Comparison of ENCODE assay signal across 13 cellular contexts in genomic region chr1:93056214-93056613, GRCh38. TPM values are rescaled to one million over a fixed set of nuclear protein-coding genes. Genes with fewer than 3 reads are reported as not detected.
A peak's percentile ranks its signal among the peaks of the same experiment; 100 is the strongest.
DNase-seq lines count a peak whose midpoint lies in the region; ATAC-seq, FAIRE-seq and TF ChIP-seq lines count a peak whose summit lies in the region.
"Had no signal": no experiment of that assay in that cellular context is flagged by ENCODE, and none has a peak within 500 bp of the region (broad histone marks: within the 10 kb centered on the region; RNA-seq: fewer than 3 reads in every experiment).

No MANE protein-coding gene starts in this region.

- POLR2A ChIA-PET in HepG2 (lab: Yijun Ruan, JAX): interaction anchor here (1.5 kb wide), 1 partner anchor 23 kb away, joined by 5 read pairs; the partner anchor contains the start of gene MTF2

- no peak overlapping the region for H3K4me3 ChIP-seq in HepG2 (replicated peaks in 1 of 3; ENCODE audit: insufficient read depth in 1 of 3, low read depth in 2 of 3, low read length in 3 of 3)
- H3K4me3 ChIP-seq in right lobe of liver: no peak overlapping the region
- no peak overlapping the region for H3K4me3 ChIP-seq in lower lobe of right lung
- H3K4me3 ChIP-seq: BLaER1 treated with 17β-estradiol and CSF1 and Interleukin-3, amounts not matched to agents 10 nM and 100 nM; body of pancreas; PC-9 had no signal

- H3K79me2 ChIP-seq in HepG2 (ENCODE audit: insufficient read depth, low read length): no peaks in the 10 kb centered on the region

- H3K27me3 Mint-ChIP-seq in T-helper 17 cell: peaks cover 22% of the 10 kb centered on the region

- no peak for FAIRE-seq in HepG2 (lab: Jason Lieb, UNC)

- H3K27ac ChIP-seq in HepG2 (ENCODE audit: extremely low read length, insufficient read depth, low read length) (no peak overlapping the region), right lobe of liver (no peak overlapping the region), lower lobe of right lung (no peak overlapping the region)
- H3K27ac ChIP-seq: BLaER1 treated with 17β-estradiol and CSF1 and Interleukin-3, amounts not matched to agents 10 nM and 100 nM; body of pancreas; PC-9 had no signal

- TF ChIP-seq RAD21 in HepG2 (CRISPR knock-in tag; IDR thresholded peaks at IDR 0.05): no peak

- H3K27ac Mint-ChIP-seq in T-helper 17 cell: no peak overlapping the region
- H3K27ac Mint-ChIP-seq: naive thymus-derived CD4-positive, alpha-beta T cell had no signal

- DNase-seq in HepG2 (ENCODE audit: low spot score): peak; percentile 29
- DNase-seq in right lobe of liver: no peak
- DNase-seq in T1000 (lab: John Stamatoyannopoulos, UW): peak; percentile 12
- DNase-seq in fibroblast of gingiva (ENCODE audit: low read depth): peak; percentile 3
- no peak for DNase-seq in NCI-H345 (lab: John Stamatoyannopoulos, UW)
- no peak for DNase-seq in lower lobe of right lung
- no peak for DNase-seq in T-helper 17 cell
- DNase-seq: activated CD4-positive, alpha-beta T cell treated with anti-CD3 and anti-CD28 coated beads, Interleukin-2, amount 50 U/mL, for 4 hours; body of pancreas; PC-9 had no signal

- H4K20me1 ChIP-seq in HepG2 (ENCODE audit: insufficient read depth, low read length): no peaks in the 10 kb centered on the region
- H4K20me1 ChIP-seq: BLaER1 treated with 17β-estradiol and CSF1 and Interleukin-3, amounts not matched to agents 10 nM and 100 nM had no signal

- H3K4me1 ChIP-seq in HepG2 (ENCODE audit: insufficient read depth, low read length) (no peaks in the 10 kb centered on the region), right lobe of liver (no peaks in the 10 kb centered on the region), lower lobe of right lung (no peaks in the 10 kb centered on the region)
- H3K4me1 ChIP-seq: BLaER1 treated with 17β-estradiol and CSF1 and Interleukin-3, amounts not matched to agents 10 nM and 100 nM; body of pancreas had no signal

- H3K4me3 Mint-ChIP-seq in T-helper 17 cell: no peak overlapping the region
- H3K4me3 Mint-ChIP-seq: naive thymus-derived CD4-positive, alpha-beta T cell had no signal

- no TSS peak for BruUV-seq in HepG2 (replicated peaks; lab: Mats Ljungman, UMichigan)

- H3K4me1 Mint-ChIP-seq in T-helper 17 cell: no peaks in the 10 kb centered on the region

- H3K9me3 ChIP-seq in HepG2 (ENCODE audit: low read length): no peaks in the 10 kb centered on the region
- no peaks in the 10 kb centered on the region for H3K9me3 ChIP-seq in right lobe of liver
- H3K9me3 ChIP-seq in lower lobe of right lung: no peaks in the 10 kb centered on the region
- no peaks in the 10 kb centered on the region for H3K9me3 ChIP-seq in T-helper 17 cell (ENCODE audit: control insufficient read depth, low read length, poor library complexity, severe bottlenecking)
- H3K9me3 ChIP-seq: BLaER1 treated with 17β-estradiol and CSF1 and Interleukin-3, amounts not matched to agents 10 nM and 100 nM; body of pancreas had no signal

- ATAC-seq in HepG2 (no peak), right lobe of liver (no peak), lower lobe of right lung (no peak), GM19328 (IDR thresholded peaks at IDR 0.05; ENCODE audit: unreplicated experiment) (no peak), T-helper 17 cell (no peak)
- ATAC-seq: body of pancreas; naive thymus-derived CD4-positive, alpha-beta T cell had no signal

- TF ChIP-seq CTCF in HepG2 (CRISPR knock-in tag; IDR thresholded peaks at IDR 0.05): no peak
- no peak for TF ChIP-seq CTCF in right lobe of liver (IDR thresholded peaks at IDR 0.05)
- TF ChIP-seq CTCF in lower lobe of right lung (IDR thresholded peaks at IDR 0.05): no peak

- intact Hi-C loops in HepG2 (cut with micrococcal nuclease; ENCODE audit: unreplicated experiment) (no loop called here), right lobe of liver (cut with DNase I) (no loop called here), lower lobe of right lung (cut with DNase I) (no loop called here)

- H3K27me3 ChIP-seq in HepG2 (ENCODE audit: control insufficient read depth in 1 of 2, insufficient read depth in 2 of 2, low read length in 2 of 2) (no peaks in the 10 kb centered on the region), right lobe of liver (no peaks in the 10 kb centered on the region), lower lobe of right lung (ENCODE audit: low read depth) (no peaks in the 10 kb centered on the region)
- H3K27me3 ChIP-seq: BLaER1 treated with 17β-estradiol and CSF1 and Interleukin-3, amounts not matched to agents 10 nM and 100 nM; body of pancreas had no signal

- no peak overlapping the region for H3K4me2 ChIP-seq in HepG2 (ENCODE audit: low read depth, low read length)
- H3K4me2 ChIP-seq: BLaER1 treated with 17β-estradiol and CSF1 and Interleukin-3, amounts not matched to agents 10 nM and 100 nM; PC-9 had no signal

- H3K9ac ChIP-seq in HepG2 (ENCODE audit: insufficient read depth, low read depth, low read length): no peak overlapping the region
- H3K9ac ChIP-seq: BLaER1 treated with 17β-estradiol and CSF1 and Interleukin-3, amounts not matched to agents 10 nM and 100 nM had no signal

- in situ Hi-C loops in HepG2 (cut with HindIII; ENCODE audit: extremely low pct_ligation_motif_present, low pct_unique_long_range_greater_than_20kb): no loop called here

- no peaks in the 10 kb centered on the region for H3K36me3 ChIP-seq in HepG2 (replicated peaks in 1 of 2; ENCODE audit: control insufficient read depth in 1 of 2, insufficient read depth in 2 of 2, low read length in 2 of 2)
- no peaks in the 10 kb centered on the region for H3K36me3 ChIP-seq in right lobe of liver
- H3K36me3 ChIP-seq in lower lobe of right lung: no peaks in the 10 kb centered on the region
- H3K36me3 ChIP-seq: BLaER1 treated with 17β-estradiol and CSF1 and Interleukin-3, amounts not matched to agents 10 nM and 100 nM had no signal

- TF ChIP-seq POLR2A in HepG2 (IDR thresholded peaks at IDR 0.05; ENCODE audit: insufficient read depth in 1 of 2, low read depth in 2 of 2, low read length in 2 of 2) (no peak), right lobe of liver (IDR thresholded peaks at IDR 0.05) (no peak)

- TF ChIP-seq EP300 in HepG2 (IDR thresholded peaks at IDR 0.05; ENCODE audit: low read depth in 2 of 2, low read length in 2 of 2) (no peak), HepG2 (CRISPR knock-in tag; IDR thresholded peaks at IDR 0.05; ENCODE audit: borderline replicate concordance) (no peak)

- WGBS in HepG2 (ENCODE audit: low lambda C conversion rate): 25% methylated on average over 4 of the region's 4 CpGs
- 29% methylated on average over 4 of the region's 4 CpGs for WGBS in right lobe of liver (ENCODE audit: insufficient coverage, low coverage, low lambda C conversion rate, missing lambda C conversion rate)

- CTCF ChIA-PET in HepG2 (lab: Yijun Ruan, JAX; ENCODE audit: low intra/inter-chr PET ratio, low total read pairs): no interaction called here

- H3K36me3 Mint-ChIP-seq in T-helper 17 cell (ENCODE audit: low read depth): peaks cover 4% of the 10 kb centered on the region
- H3K36me3 Mint-ChIP-seq: naive thymus-derived CD4-positive, alpha-beta T cell had no signal

- H2AFZ ChIP-seq in HepG2 (ENCODE audit: low read length): no peak overlapping the region
- H2AFZ ChIP-seq: PC-9 had no signal

TF ChIP-seq in HepG2, 621 proteins besides CTCF, POLR2A, EP300 and RAD21 (continues in another document):
- TF ChIP-seq ZNF784 (CRISPR knock-in tag; IDR thresholded peaks at IDR 0.05; ENCODE audit: borderline replicate concordance) (no peak), SAP130 (CRISPR knock-in tag; IDR thresholded peaks at IDR 0.05; ENCODE audit: low read depth) (peak; percentile 45; the same call in 1 of the 2 replicates), ZMYM3 (CRISPR knock-in tag; IDR thresholded peaks at IDR 0.05) (no peak), KLF16 (CRISPR knock-in tag; IDR thresholded peaks at IDR 0.05) (no peak), AKAP8 (CRISPR knock-in tag; IDR thresholded peaks at IDR 0.05) (no peak), NFIC (IDR thresholded peaks at IDR 0.05; ENCODE audit: low read length) (no peak), ERF (CRISPR knock-in tag; IDR thresholded peaks at IDR 0.05) (peak; percentile 47; the same call in 1 of the 2 replicates), PHF20 (CRISPR knock-in tag; IDR thresholded peaks at IDR 0.05) (no peak)

RNA-seq across cellular contexts. Expression of gene MTF2, which starts 22.9 kb away (rescaled TPM):
- total RNA-seq in HepG2 (2016; rRNA removed; fragmentation: Illumina TruSeq; extraction: Trizol) (53.9 and 75.1 TPM in 2 replicates), right lobe of liver (1 to 10 TPM; 4.5 to 9.3 (median 7.1) TPM), lower lobe of right lung (20.2 TPM), T-helper 17 cell (10 to 100 TPM; 37.7 to 42.4 TPM)
- total RNA-seq in HepG2 (2016; cell fraction: cytosol; rRNA removed; fragmentation: Illumina TruSeq; extraction: Trizol; ENCODE audit: low read depth): 9.8 and 10.6 TPM in 2 replicates
- 53.0 and 76.9 TPM in 2 replicates for total RNA-seq in HepG2 (2016; cell fraction: insoluble cytoplasmic fraction; rRNA removed; fragmentation: Illumina TruSeq; extraction: Trizol)
- total RNA-seq in HepG2 (2016; cell fraction: membrane; rRNA removed; fragmentation: Illumina TruSeq; extraction: Trizol): 20.9 and 22.0 TPM in 2 replicates
- 50.0 and 51.5 TPM in 2 replicates for total RNA-seq in HepG2 (2016; cell fraction: nucleus; rRNA removed; fragmentation: Illumina TruSeq; extraction: Trizol)
- 31.6 and 48.7 TPM in 2 replicates for polyA plus RNA-seq in HepG2 (2011; rRNA removed)
- polyA plus RNA-seq in HepG2 (2011; cell fraction: cytosol; rRNA removed): 21.4 and 26.3 TPM in 2 replicates
- polyA plus RNA-seq in HepG2 (2011; cell fraction: nucleus; rRNA removed): 15.3 and 16.2 TPM in 2 replicates
- 15.0 and 24.0 TPM in 2 replicates for polyA plus RNA-seq in HepG2 (2012)
- polyA plus RNA-seq in HepG2 (2016; cell fraction: cytosol; fragmentation: Illumina TruSeq; extraction: Trizol; ENCODE audit: low read depth): 1.7 and 1.9 TPM in 2 replicates
- 41.8 and 50.5 TPM in 2 replicates for polyA plus RNA-seq in HepG2 (2016; cell fraction: insoluble cytoplasmic fraction; fragmentation: Illumina TruSeq; extraction: Trizol; ENCODE audit: low read depth)
- polyA plus RNA-seq in HepG2 (2016; cell fraction: membrane; fragmentation: Illumina TruSeq; extraction: Trizol; ENCODE audit: low read depth): 6.2 and 6.4 TPM in 2 replicates
- 37.1 and 45.5 TPM in 2 replicates for polyA plus RNA-seq in HepG2 (2016; cell fraction: nucleus; fragmentation: Illumina TruSeq; extraction: Trizol; ENCODE audit: insufficient read depth, low read depth)
- polyA minus RNA-seq in HepG2 (2011; rRNA and poly(A)+ RNA removed; ENCODE audit: low replicate concordance): 30.9 and 42.6 TPM in 2 replicates
- 17.9 and 20.3 TPM in 2 replicates for polyA minus RNA-seq in HepG2 (2011; cell fraction: cytosol; rRNA and poly(A)+ RNA removed)
- 88.8 and 102 TPM in 2 replicates for polyA minus RNA-seq in HepG2 (2011; cell fraction: nucleus; rRNA and poly(A)+ RNA removed)

Comparison
In these comparisons a context has a peak if more than half of its experiments do, and no peak if none do; other contexts are left out.
1. DNase-seq: peak in HepG2 (single experiment), T1000 (single experiment) and fibroblast of gingiva (single experiment); none in right lobe of liver (0 of 3), NCI-H345 (single experiment), lower lobe of right lung (single experiment) and T-helper 17 cell (0 of 3).